In genomic region chr4:158532556-158533231, GRCh38 we compare ENCODE assay signal across 30 cellular contexts. TPM values are rescaled to one million over a fixed set of nuclear protein-coding genes. Genes with fewer than 3 reads are reported as not detected.
"Had no signal": no experiment of that assay in that cellular context is flagged by ENCODE, and none has a peak within 500 bp of the region (broad histone marks: within the 10 kb centered on the region; RNA-seq: fewer than 3 reads in every experiment).

No MANE protein-coding gene starts in this region.

- H3K9ac ChIP-seq: SK-N-SH had no signal

- H3K4me2 ChIP-seq: SK-N-SH had no signal

- H3K4me1 ChIP-seq: ascending aorta, SJCRH30 had no signal

- H3K27me3 ChIP-seq: ascending aorta, brain microvascular endothelial cell, SJCRH30 had no signal

- H3K36me3 Mint-ChIP-seq: activated CD8-positive, alpha-beta memory T cell treated with anti-CD3 and anti-CD28 coated beads, Interleukin-2, amount 10 ng/mL, durations not matched to agents 7 days and 5 days; activated naive CD4-positive, alpha-beta T cell treated with anti-CD3 and anti-CD28 coated beads, Interleukin-2, amount 50 U/mL, for 24 hours had no signal

- H3K36me3 ChIP-seq: ascending aorta, brain microvascular endothelial cell, SJCRH30, WERI-Rb-1 had no signal

- H3K4me3 ChIP-seq: ascending aorta, K562, SJCRH30 had no signal

- H3K9me2 ChIP-seq: SK-N-SH had no signal

- H3K4me1 Mint-ChIP-seq: activated naive CD4-positive, alpha-beta T cell treated with anti-CD3 and anti-CD28 coated beads, Interleukin-2, amount 50 U/mL, for 24 hours had no signal

- H3K27ac Mint-ChIP-seq: activated CD4-positive, alpha-beta T cell treated with anti-CD3 and anti-CD28 coated beads, Interleukin-2, amount 10 ng/mL, durations not matched to agents 24 days and 14 days; activated CD8-positive, alpha-beta memory T cell treated with anti-CD3 and anti-CD28 coated beads, Interleukin-2, amount 10 ng/mL, durations not matched to agents 7 days and 5 days; activated naive CD4-positive, alpha-beta T cell treated with anti-CD3 and anti-CD28 coated beads, Interleukin-2, amount 50 U/mL, for 24 hours; activated T-cell treated with anti-CD3 and anti-CD28 coated beads, Interleukin-2, amount 50 U/mL, for 24 hours; activated T-helper 1 cell treated with anti-CD3 and anti-CD28 coated beads, Interleukin-12 subunit alpha, Interleukin-12 subunit beta, Interleukin-2, Interleukin-4 antibody, amounts not matched to agents 30 ng/mL and 10 ng/mL and 1 ng/mL, durations not matched to agents 14 hours and 24 hours and 36 hours had no signal

- H3K27ac ChIP-seq: ascending aorta, brain microvascular endothelial cell, SJCRH30, WERI-Rb-1 had no signal

- DNase-seq: activated CD4-positive, alpha-beta T cell treated with anti-CD3 and anti-CD28 coated beads, Interleukin-2, amount 10 ng/mL, durations not matched to agents 24 days and 14 days; activated CD4-positive, alpha-beta T cell treated with anti-CD3 and anti-CD28 coated beads, Interleukin-2, amount 50 U/mL, for 48 hours; activated CD8-positive, alpha-beta memory T cell treated with anti-CD3 and anti-CD28 coated beads, Interleukin-2, amount 10 ng/mL, durations not matched to agents 7 days and 5 days; activated effector memory CD4-positive, alpha-beta T cell treated with Interleukin-2 at 50 U/mL for 16 hours; activated naive CD4-positive, alpha-beta T cell; activated T-cell treated with anti-CD3 and anti-CD28 coated beads, Interleukin-2, amount 50 U/mL, for 24 hours; brain microvascular endothelial cell; caudate nucleus; Karpas-422; NCI-H1105 treated with DMSO at 0.1 percent for 48 hours; NCI-H1436 treated with DMSO at 0.1 percent for 48 hours; NCI-H187; NCI-H2081 treated with DMSO at 0.1 percent for 48 hours; NCI-H446; NCI-H526 treated with DMSO at 0.1 percent for 48 hours; NCI-H82; RPMI8226; SJCRH30; SK-N-SH; T-helper 1 cell; WERI-Rb-1 had no signal

- H3K9me3 ChIP-seq: ascending aorta, SJCRH30, SK-N-SH had no signal

- ATAC-seq: activated CD4-positive, CD25-positive, alpha-beta regulatory T cell treated with anti-CD3 and anti-CD28 coated beads, Interleukin-2, amount 50 U/mL, for 24 hours; activated CD8-positive, alpha-beta memory T cell treated with anti-CD3 and anti-CD28 coated beads, Interleukin-2, amount 10 ng/mL, durations not matched to agents 7 days and 5 days; K562; Panc1; Right ventricle myocardium inferior had no signal

- H3K4me3 Mint-ChIP-seq: activated CD4-positive, alpha-beta T cell treated with anti-CD3 and anti-CD28 coated beads, Interleukin-2, amount 10 ng/mL, durations not matched to agents 24 days and 14 days; activated CD8-positive, alpha-beta memory T cell treated with anti-CD3 and anti-CD28 coated beads, Interleukin-2, amount 10 ng/mL, durations not matched to agents 7 days and 5 days; activated naive CD4-positive, alpha-beta T cell treated with anti-CD3 and anti-CD28 coated beads, Interleukin-2, amount 50 U/mL, for 24 hours; activated T-cell treated with anti-CD3 and anti-CD28 coated beads, Interleukin-2, amount 50 U/mL, for 24 hours; activated T-helper 1 cell treated with anti-CD3 and anti-CD28 coated beads, Interleukin-12 subunit alpha, Interleukin-12 subunit beta, Interleukin-2, Interleukin-4 antibody, amounts not matched to agents 30 ng/mL and 10 ng/mL and 1 ng/mL, durations not matched to agents 14 hours and 24 hours and 36 hours had no signal

RNA-seq across cellular contexts. Expression of gene RXFP1, which starts 11.0 kb away (rescaled TPM):
- total RNA-seq: activated CD4-positive, alpha-beta T cell treated with anti-CD3 and anti-CD28 coated beads, Interleukin-2, amount 10 ng/mL, durations not matched to agents 24 days and 14 days; activated CD8-positive, alpha-beta memory T cell treated with anti-CD3 and anti-CD28 coated beads, Interleukin-2, amount 10 ng/mL, durations not matched to agents 7 days and 5 days; activated T-helper 1 cell treated with anti-CD3 and anti-CD28 coated beads, Interleukin-12 subunit alpha, Interleukin-12 subunit beta, Interleukin-2, Interleukin-4 antibody, amounts not matched to agents 30 ng/mL and 10 ng/mL and 1 ng/mL, durations not matched to agents 14 hours and 24 hours and 36 hours; K562; OCI-LY7; Right ventricle myocardium inferior; T-helper 2 cell treated with Interferon-gamma antibody and Interleukin-4, amounts not matched to agents 100 ng/mL and 5 ng/mL, for 36 hours had no signal
- polyA plus RNA-seq: SK-N-SH had no signal
